21 cellular contexts compared by ENCODE assay signal in genomic region chr1:225476100-225476511, GRCh38. TPM values are rescaled to one million over a fixed set of nuclear protein-coding genes. Genes with fewer than 3 reads are reported as not detected.
A peak's percentile ranks its signal among the peaks of the same experiment; 100 is the strongest.
DNase-seq lines count a peak whose midpoint lies in the region; ATAC-seq and TF ChIP-seq lines count a peak whose summit lies in the region.
"Had no signal": no experiment of that assay in that cellular context is flagged by ENCODE, and none has a peak within 500 bp of the region (broad histone marks: within the 10 kb centered on the region; RNA-seq: fewer than 3 reads in every experiment).

No MANE protein-coding gene starts in this region.

- H3K4me1 ChIP-seq in vagina: no peaks in the 10 kb centered on the region
- H3K4me1 ChIP-seq in gastroesophageal sphincter: peaks cover 0 to 22% (median 8%) of the 10 kb centered on the region in 3 donors
- H3K4me1 ChIP-seq in esophagus squamous epithelium: peaks cover 0 to 38% (median 0%) of the 10 kb centered on the region in 3 donors

- H3K27me3 Mint-ChIP-seq in activated naive CD8-positive, alpha-beta T cell: no peaks in the 10 kb centered on the region
- H3K27me3 Mint-ChIP-seq in activated naive CD8-positive, alpha-beta T cell treated with anti-CD3 and anti-CD28 coated beads, Interleukin-2, amount 50 U/mL, for 24 hours: no peaks in the 10 kb centered on the region
- peaks cover 5% of the 10 kb centered on the region for H3K27me3 Mint-ChIP-seq in activated CD8-positive, alpha-beta T cell treated with anti-CD3 and anti-CD28 coated beads, Interleukin-2, amount 10 ng/mL, durations not matched to agents 7 days and 5 days (ENCODE audit: low read depth)
- H3K27me3 Mint-ChIP-seq: activated T-helper 17 cell treated with anti-CD3 and anti-CD28 coated beads, Interleukin-2, amount 50 U/mL, for 72 hours had no signal

- no peak overlapping the region for H3K4me3 Mint-ChIP-seq in activated naive CD8-positive, alpha-beta T cell
- no peak overlapping the region for H3K4me3 Mint-ChIP-seq in activated naive CD8-positive, alpha-beta T cell treated with anti-CD3 and anti-CD28 coated beads, Interleukin-2, amount 50 U/mL, for 24 hours
- no peak overlapping the region for H3K4me3 Mint-ChIP-seq in activated CD8-positive, alpha-beta T cell treated with anti-CD3 and anti-CD28 coated beads, Interleukin-2, amount 10 ng/mL, durations not matched to agents 7 days and 5 days
- H3K4me3 Mint-ChIP-seq: activated T-helper 17 cell treated with anti-CD3 and anti-CD28 coated beads, Interleukin-2, amount 50 U/mL, for 72 hours; mesothelial cell of epicardium had no signal

- no peak for ATAC-seq in activated naive CD8-positive, alpha-beta T cell treated with anti-CD3 and anti-CD28 coated beads, Interleukin-2, amount 50 U/mL, for 24 hours
- ATAC-seq in activated CD8-positive, alpha-beta T cell treated with anti-CD3 and anti-CD28 coated beads, Interleukin-2, amount 10 ng/mL, durations not matched to agents 7 days and 5 days: no peak
- ATAC-seq in left lobe of liver (no peak), gastroesophageal sphincter (no peak)

- no peaks in the 10 kb centered on the region for H3K9me3 ChIP-seq in vagina
- no peaks in the 10 kb centered on the region for H3K9me3 ChIP-seq in gastroesophageal sphincter
- no peaks in the 10 kb centered on the region for H3K9me3 ChIP-seq in esophagus squamous epithelium
- H3K9me3 ChIP-seq: BLaER1, HAP-1, left lung, tibial nerve had no signal

- no peaks in the 10 kb centered on the region for H3K27me3 ChIP-seq in vagina
- H3K27me3 ChIP-seq in gastroesophageal sphincter: no peaks in the 10 kb centered on the region
- H3K27me3 ChIP-seq in esophagus squamous epithelium: no peaks in the 10 kb centered on the region
- H3K27me3 ChIP-seq: BLaER1, left lung, tibial nerve had no signal

- no peak for TF ChIP-seq EP300 in gastroesophageal sphincter (IDR thresholded peaks at IDR 0.05)

- peaks cover 47% of the 10 kb centered on the region for H3K4me1 Mint-ChIP-seq in activated naive CD8-positive, alpha-beta T cell (ENCODE audit: low read depth)
- peaks cover 46% of the 10 kb centered on the region for H3K4me1 Mint-ChIP-seq in activated naive CD8-positive, alpha-beta T cell treated with anti-CD3 and anti-CD28 coated beads, Interleukin-2, amount 50 U/mL, for 24 hours
- peaks cover 53% of the 10 kb centered on the region for H3K4me1 Mint-ChIP-seq in activated CD8-positive, alpha-beta T cell treated with anti-CD3 and anti-CD28 coated beads, Interleukin-2, amount 10 ng/mL, durations not matched to agents 7 days and 5 days (ENCODE audit: low read depth)

- H3K36me3 ChIP-seq in vagina: no peaks in the 10 kb centered on the region
- no peaks in the 10 kb centered on the region for H3K36me3 ChIP-seq in gastroesophageal sphincter
- no peaks in the 10 kb centered on the region for H3K36me3 ChIP-seq in esophagus squamous epithelium
- H3K36me3 ChIP-seq: BLaER1, HAP-1, left lung, tibial nerve had no signal

- H3K9me3 Mint-ChIP-seq in activated naive CD8-positive, alpha-beta T cell (ENCODE audit: low read depth): no peaks in the 10 kb centered on the region
- no peaks in the 10 kb centered on the region for H3K9me3 Mint-ChIP-seq in activated naive CD8-positive, alpha-beta T cell treated with anti-CD3 and anti-CD28 coated beads, Interleukin-2, amount 50 U/mL, for 24 hours
- no peaks in the 10 kb centered on the region for H3K9me3 Mint-ChIP-seq in activated CD8-positive, alpha-beta T cell treated with anti-CD3 and anti-CD28 coated beads, Interleukin-2, amount 10 ng/mL, durations not matched to agents 7 days and 5 days (ENCODE audit: insufficient read depth)
- H3K9me3 Mint-ChIP-seq: activated T-helper 17 cell treated with anti-CD3 and anti-CD28 coated beads, Interleukin-2, amount 50 U/mL, for 72 hours; mesothelial cell of epicardium; natural killer cell had no signal

- intact Hi-C loops in vagina (cut with DNase I) (loop anchor here (5.0 to 10.0 kb wide), 3 partner anchors 369 to 501 kb away; no protein-coding TSS in a partner anchor), esophagus squamous epithelium (cut with DNase I) (loop anchor here (5.0 to 10.0 kb wide), 3 partner anchors 296 to 501 kb away; no protein-coding TSS in a partner anchor)

- TF ChIP-seq CTCF in vagina (IDR thresholded peaks at IDR 0.05): no peak
- TF ChIP-seq CTCF in gastroesophageal sphincter (IDR thresholded peaks at IDR 0.05): no peak
- no peak for TF ChIP-seq CTCF in esophagus squamous epithelium (IDR thresholded peaks at IDR 0.05)

- CTCF ChIA-PET in activated CD8-positive, alpha-beta T cell treated with anti-CD3 and anti-CD28 coated beads, Interleukin-2, amount 10 ng/mL, durations not matched to agents 7 days and 5 days (lab: Charles Lee): interaction anchor here (0.8 to 4.4 kb wide), 20 partner anchors 8 to 499 kb away, joined by 3 to 43 read pairs (median 4); partner anchors contain the start of genes LBR, SRP9 and TMEM63A

- POLR2A ChIA-PET in activated CD8-positive, alpha-beta T cell treated with anti-CD3 and anti-CD28 coated beads, Interleukin-2, amount 10 ng/mL, durations not matched to agents 7 days and 5 days (lab: Charles Lee): interaction anchor here (0.8 to 3.4 kb wide), 2 partner anchors 8 to 50 kb away, joined by 3 to 23 read pairs; no protein-coding TSS in a partner anchor

- TF ChIP-seq POLR2A in vagina (IDR thresholded peaks at IDR 0.05) (no peak), gastroesophageal sphincter (IDR thresholded peaks at IDR 0.05) (no peak), esophagus squamous epithelium (IDR thresholded peaks at IDR 0.05) (no peak)

- no peaks in the 10 kb centered on the region for H3K36me3 Mint-ChIP-seq in activated naive CD8-positive, alpha-beta T cell
- H3K36me3 Mint-ChIP-seq in activated naive CD8-positive, alpha-beta T cell treated with anti-CD3 and anti-CD28 coated beads, Interleukin-2, amount 50 U/mL, for 24 hours (ENCODE audit: low read depth): no peaks in the 10 kb centered on the region
- H3K36me3 Mint-ChIP-seq in activated CD8-positive, alpha-beta T cell treated with anti-CD3 and anti-CD28 coated beads, Interleukin-2, amount 10 ng/mL, durations not matched to agents 7 days and 5 days (ENCODE audit: low read depth): peaks cover 12% of the 10 kb centered on the region
- H3K36me3 Mint-ChIP-seq: mesothelial cell of epicardium, natural killer cell had no signal

- no peak overlapping the region for H3K4me3 ChIP-seq in vagina
- no peak overlapping the region for H3K4me3 ChIP-seq in gastroesophageal sphincter
- H3K4me3 ChIP-seq in esophagus squamous epithelium: no peak overlapping the region
- H3K4me3 ChIP-seq: BLaER1, HAP-1, left lung, smooth muscle cell, tibial nerve had no signal

- H3K27ac Mint-ChIP-seq in activated naive CD8-positive, alpha-beta T cell: peak overlapping the region; percentile 81
- H3K27ac Mint-ChIP-seq in activated naive CD8-positive, alpha-beta T cell treated with anti-CD3 and anti-CD28 coated beads, Interleukin-2, amount 50 U/mL, for 24 hours: no peak overlapping the region
- peak overlapping the region; percentile 87 for H3K27ac Mint-ChIP-seq in activated CD8-positive, alpha-beta T cell treated with anti-CD3 and anti-CD28 coated beads, Interleukin-2, amount 10 ng/mL, durations not matched to agents 7 days and 5 days
- H3K27ac Mint-ChIP-seq: activated T-helper 17 cell treated with anti-CD3 and anti-CD28 coated beads, Interleukin-2, amount 50 U/mL, for 72 hours; T-helper 2 cell treated with Interferon-gamma antibody and Interleukin-4, amounts not matched to agents 5 μg/mL and 100 μg/mL, for 36 hours had no signal

- 87 to 89% methylated on average over 3 to 5 of the region's 7 CpGs for whole genome bisulfite sequencing in gastroesophageal sphincter (ENCODE audit: low coverage in 1 of 2), 2 donors
- 84 to 90% methylated on average over 6 to 7 of the region's 7 CpGs for WGBS in esophagus squamous epithelium, 2 donors

- DNase-seq in activated naive CD8-positive, alpha-beta T cell treated with anti-CD3 and anti-CD28 coated beads, Interleukin-2, amount 50 U/mL, for 24 hours: no peak
- DNase-seq in activated CD8-positive, alpha-beta T cell treated with anti-CD3 and anti-CD28 coated beads, Interleukin-2, amount 10 ng/mL, durations not matched to agents 7 days and 5 days: peak; percentile 30
- DNase-seq in left lobe of liver (ENCODE audit: low spot score) (peak; percentile 41), vagina (ENCODE audit: extremely low spot score in 2 of 2) (peak; percentile 74 to 77), A172 (ENCODE audit: low spot score) (no peak), esophagus squamous epithelium (lab: John Stamatoyannopoulos, UW) (no peak)
- DNase-seq: natural killer cell; NCI-H1436 treated with DMSO at 0.1 percent for 48 hours; NCI-H510A; stimulated activated CD4-positive, alpha-beta T cell treated with anti-CD3 and anti-CD28 coated beads, Interleukin-1b, Interleukin-23, amount 100 ng/mL, for 48 hours had no signal

- no peak overlapping the region for H3K27ac ChIP-seq in vagina
- H3K27ac ChIP-seq in gastroesophageal sphincter: no peak overlapping the region
- H3K27ac ChIP-seq in esophagus squamous epithelium: no peak overlapping the region
- H3K27ac ChIP-seq: BLaER1, left lung, RWPE1, tibial nerve had no signal

RNA-seq across cellular contexts. Expression of gene LBR, which starts 48.3 kb away (rescaled TPM):
- 100 to 1,000 TPM; 226 to 234 TPM for total RNA-seq in activated CD8-positive, alpha-beta T cell treated with anti-CD3 and anti-CD28 coated beads, Interleukin-2, amount 10 ng/mL, durations not matched to agents 7 days and 5 days
- total RNA-seq in left lobe of liver: 22.1 TPM
- 41.5 TPM for total RNA-seq in vagina
- 100 to 1,000 TPM in 1 of 4 donors, 10 to 100 TPM in 3; 78.2 to 139 (median 92.8) TPM for total RNA-seq in gastroesophageal sphincter
- 71.0 and 72.5 TPM in 2 replicates for total RNA-seq in A172 (2014; rRNA removed; shearing (Covaris generic))
- total RNA-seq in esophagus squamous epithelium: 10 to 100 TPM; 39.8 to 50.0 (median 42.9) TPM

Comparison
In these comparisons a context has a peak if more than half of its experiments do, and no peak if none do; other contexts are left out.
1. DNase-seq: peak in activated CD8-positive, alpha-beta T cell treated with anti-CD3 and anti-CD28 coated beads, Interleukin-2, amount 10 ng/mL, durations not matched to agents 7 days and 5 days (single experiment), left lobe of liver (single experiment) and vagina (2 of 2); none in activated naive CD8-positive, alpha-beta T cell treated with anti-CD3 and anti-CD28 coated beads, Interleukin-2, amount 50 U/mL, for 24 hours (single experiment), A172 (single experiment) and esophagus squamous epithelium (single experiment).